Comparison of ENCODE assay signal across 10 cellular contexts in genomic region chr5:44389410-44389879, GRCh38. TPM values are rescaled to one million over a fixed set of nuclear protein-coding genes. Genes with fewer than 3 reads are reported as not detected.
DNase-seq lines count a peak whose midpoint lies in the region; ATAC-seq and TF ChIP-seq lines count a peak whose summit lies in the region.
"Had no signal": no experiment of that assay in that cellular context is flagged by ENCODE, and none has a peak within 500 bp of the region (broad histone marks: within the 10 kb centered on the region; RNA-seq: fewer than 3 reads in every experiment).

TSS of gene FGF10 (minus strand) at chr5:44389420. CDS start at chr5:44388682, 738 bp downstream.

- no peaks in the 10 kb centered on the region for H3K27me3 ChIP-seq in MM.1S (replicated peaks; ENCODE audit: insufficient read depth, low read length)
- H3K27me3 ChIP-seq in liver (ENCODE audit: control insufficient read depth in 4 of 4, insufficient read depth in 4 of 4, low read length in 3 of 4), result peaks cover 0 to 30% (median 3%) of the 10 kb centered on the region in 4 donors
- no peaks in the 10 kb centered on the region for H3K27me3 ChIP-seq in thoracic aorta (replicated peaks; ENCODE audit: insufficient read depth)

- peak within 1 kb of the TSS in 3 of 5 experiments; percentile 78 to 85 (median 84) for H3K27ac Mint-ChIP-seq in brain
- H3K27ac Mint-ChIP-seq in stimulated activated memory B cell treated with anti-CD40 and anti-IgM and Interleukin-4, amounts not matched to agents 10 μg/mL and 1 μg/mL and 100 μg/mL, for 72 hours, result no peak within 1 kb of the TSS
- H3K27ac Mint-ChIP-seq: stimulated activated naive CD8-positive, alpha-beta T cell treated with anti-CD3 and anti-CD28 coated beads, Interleukin-15, Interleukin-2, amounts not matched to agents 100 ng/mL and 50 ng/mL, for 24 hours had no signal

- H2AFZ ChIP-seq in MM.1S (ENCODE audit: low read length), result peak within 1 kb of the TSS; percentile 59

- TF ChIP-seq RAD21 in liver (IDR thresholded peaks at IDR 0.05), result no peak

- H3K36me3 ChIP-seq in MM.1S (replicated peaks; ENCODE audit: insufficient read depth, low read length) (no peaks in the 10 kb centered on the region), liver (ENCODE audit: control insufficient read depth in 4 of 4, insufficient read depth in 3 of 4, low read depth in 1 of 4, low read length in 3 of 4) (no peaks in the 10 kb centered on the region), thoracic aorta (no peaks in the 10 kb centered on the region)

- peak within 1 kb of the TSS; percentile 90 to 96 (median 92) for H3K4me3 Mint-ChIP-seq in brain
- H3K4me3 Mint-ChIP-seq in stimulated activated memory B cell treated with anti-CD40 and anti-IgM and Interleukin-4, amounts not matched to agents 10 μg/mL and 1 μg/mL and 100 μg/mL, for 72 hours, result no peak within 1 kb of the TSS
- H3K4me3 Mint-ChIP-seq: stimulated activated naive CD8-positive, alpha-beta T cell treated with anti-CD3 and anti-CD28 coated beads, Interleukin-15, Interleukin-2, amounts not matched to agents 100 ng/mL and 50 ng/mL, for 24 hours had no signal

- H3K4me1 Mint-ChIP-seq in brain, result peaks cover 45% of the 10 kb centered on the region
- peaks cover 11% of the 10 kb centered on the region for H3K4me1 Mint-ChIP-seq in stimulated activated memory B cell treated with anti-CD40 and anti-IgM and Interleukin-4, amounts not matched to agents 10 μg/mL and 1 μg/mL and 100 μg/mL, for 72 hours

- no peak for ATAC-seq in thoracic aorta (ENCODE audit: insufficient number of reproducible peaks, low FRiP score, low read depth)
- ATAC-seq in stimulated activated memory B cell treated with anti-CD40 and anti-IgM and Interleukin-4, amounts not matched to agents 10 μg/mL and 1 μg/mL and 100 μg/mL, for 72 hours, result no peak

- no peaks in the 10 kb centered on the region for H3K9me3 Mint-ChIP-seq in brain
- H3K9me3 Mint-ChIP-seq in stimulated activated memory B cell treated with anti-CD40 and anti-IgM and Interleukin-4, amounts not matched to agents 10 μg/mL and 1 μg/mL and 100 μg/mL, for 72 hours, result no peaks in the 10 kb centered on the region
- H3K9me3 Mint-ChIP-seq: stimulated activated naive CD8-positive, alpha-beta T cell treated with anti-CD3 and anti-CD28 coated beads, Interleukin-15, Interleukin-2, amounts not matched to agents 100 ng/mL and 50 ng/mL, for 24 hours had no signal

- H3K9me3 ChIP-seq in MM.1S (replicated peaks; ENCODE audit: insufficient read depth, low read length) (no peaks in the 10 kb centered on the region), liver (ENCODE audit: control insufficient read depth in 4 of 4, low read length in 3 of 4) (no peaks in the 10 kb centered on the region), thoracic aorta (no peaks in the 10 kb centered on the region)

- H3K27me3 Mint-ChIP-seq in brain, result peaks cover 66% of the 10 kb centered on the region
- peaks cover 41% of the 10 kb centered on the region for H3K27me3 Mint-ChIP-seq in stimulated activated memory B cell treated with anti-CD40 and anti-IgM and Interleukin-4, amounts not matched to agents 10 μg/mL and 1 μg/mL and 100 μg/mL, for 72 hours

- no peaks in the 10 kb centered on the region for H3F3A ChIP-seq in MM.1S (ENCODE audit: insufficient read depth, low read length)

- H3K27ac ChIP-seq in MM.1S (ENCODE audit: low read length) (no peak within 1 kb of the TSS), liver (ENCODE audit: low read depth in 1 of 2, low read length in 2 of 2) (no peak within 1 kb of the TSS), thoracic aorta (no peak within 1 kb of the TSS)

- no peaks in the 10 kb centered on the region for H3K36me3 Mint-ChIP-seq in brain
- H3K36me3 Mint-ChIP-seq in stimulated activated memory B cell treated with anti-CD40 and anti-IgM and Interleukin-4, amounts not matched to agents 10 μg/mL and 1 μg/mL and 100 μg/mL, for 72 hours, result no peaks in the 10 kb centered on the region

- WGBS in liver, result 6% methylated on average over 26 of the region's 26 CpGs

- H3K4me1 ChIP-seq in MM.1S (ENCODE audit: low read length) (no peaks in the 10 kb centered on the region), liver (ENCODE audit: control insufficient read depth in 4 of 4, insufficient read depth in 4 of 4, low read length in 3 of 4) (peaks cover 5 to 22% (median 14%) of the 10 kb centered on the region in 4 donors), thoracic aorta (ENCODE audit: control insufficient read depth in 1 of 2, low read depth in 2 of 2) (peaks cover 0 to 5% of the 10 kb centered on the region in 2 donors)

- H3K79me2 ChIP-seq in MM.1S (ENCODE audit: low read length), result no peaks in the 10 kb centered on the region

- peak; percentile 33 for DNase-seq in MM.1S
- DNase-seq in thoracic aorta (ENCODE audit: low spot score), result no peak
- DNase-seq in DMS114 treated with DMSO at 0.1 percent for 48 hours (lab: John Stamatoyannopoulos, UW; ENCODE audit: unreplicated experiment), result no peak
- no peak for DNase-seq in T-helper 9 cell
- no peak for DNase-seq in NCI-H128 (lab: John Stamatoyannopoulos, UW; ENCODE audit: unreplicated experiment)

- H3K4me2 ChIP-seq in MM.1S (ENCODE audit: low read depth, low read length), result peak within 1 kb of the TSS; percentile 58

- H3K4me3 ChIP-seq in MM.1S (ENCODE audit: low read length) (peak within 1 kb of the TSS; percentile 58), liver (ENCODE audit: low read depth in 1 of 3, low read length in 3 of 3) (peak within 1 kb of the TSS in 2 of 3 donors; percentile 27 to 35), thoracic aorta (peak within 1 kb of the TSS; percentile 78)

- no peaks in the 10 kb centered on the region for H4K20me1 ChIP-seq in MM.1S (ENCODE audit: insufficient read depth, low read length)

- H3K9me2 ChIP-seq in MM.1S (replicated peaks; ENCODE audit: insufficient read depth, low read length), result no peaks in the 10 kb centered on the region

- TF ChIP-seq CTCF in MM.1S (IDR thresholded peaks at IDR 0.05; ENCODE audit: low read length) (no peak), brain (conservative IDR thresholded peaks at IDR 0.05) (no peak), liver (IDR thresholded peaks at IDR 0.05; ENCODE audit: low read depth, low read length, missing input control) (no peak), thoracic aorta (IDR thresholded peaks at IDR 0.05) (no peak)

- no peak within 1 kb of the TSS; the same call in 1 of the 2 replicates for H3K9ac ChIP-seq in MM.1S (ENCODE audit: low read length)
- H3K9ac ChIP-seq in liver (ENCODE audit: low read depth in 1 of 2, low read length in 2 of 2), result no peak within 1 kb of the TSS

TF ChIP-seq in liver, 16 proteins besides CTCF, POLR2A, EP300 and RAD21:
- no peak for TF ChIP-seq YY1 (IDR thresholded peaks at IDR 0.05)
- no peak for TF ChIP-seq GABPA (IDR thresholded peaks at IDR 0.05 in 1 of 2, conservative IDR thresholded peaks at IDR 0.05 in 1 of 2)
- TF ChIP-seq EGR1 (IDR thresholded peaks at IDR 0.05; ENCODE audit: low read depth in 2 of 2), result no peak
- TF ChIP-seq JUND (IDR thresholded peaks at IDR 0.05), result no peak
- TF ChIP-seq, protein P1, sequence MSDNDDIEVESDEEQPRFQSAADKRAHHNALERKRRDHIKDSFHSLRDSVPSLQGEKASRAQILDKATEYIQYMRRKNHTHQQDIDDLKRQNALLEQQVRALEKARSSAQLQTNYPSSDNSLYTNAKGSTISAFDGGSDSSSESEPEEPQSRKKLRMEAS (IDR thresholded peaks at IDR 0.05), result no peak
- TF ChIP-seq, protein P2, sequence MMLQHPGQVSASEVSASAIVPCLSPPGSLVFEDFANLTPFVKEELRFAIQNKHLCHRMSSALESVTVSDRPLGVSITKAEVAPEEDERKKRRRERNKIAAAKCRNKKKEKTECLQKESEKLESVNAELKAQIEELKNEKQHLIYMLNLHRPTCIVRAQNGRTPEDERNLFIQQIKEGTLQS (IDR thresholded peaks at IDR 0.05), result no peak
- TF ChIP-seq, protein P3, sequence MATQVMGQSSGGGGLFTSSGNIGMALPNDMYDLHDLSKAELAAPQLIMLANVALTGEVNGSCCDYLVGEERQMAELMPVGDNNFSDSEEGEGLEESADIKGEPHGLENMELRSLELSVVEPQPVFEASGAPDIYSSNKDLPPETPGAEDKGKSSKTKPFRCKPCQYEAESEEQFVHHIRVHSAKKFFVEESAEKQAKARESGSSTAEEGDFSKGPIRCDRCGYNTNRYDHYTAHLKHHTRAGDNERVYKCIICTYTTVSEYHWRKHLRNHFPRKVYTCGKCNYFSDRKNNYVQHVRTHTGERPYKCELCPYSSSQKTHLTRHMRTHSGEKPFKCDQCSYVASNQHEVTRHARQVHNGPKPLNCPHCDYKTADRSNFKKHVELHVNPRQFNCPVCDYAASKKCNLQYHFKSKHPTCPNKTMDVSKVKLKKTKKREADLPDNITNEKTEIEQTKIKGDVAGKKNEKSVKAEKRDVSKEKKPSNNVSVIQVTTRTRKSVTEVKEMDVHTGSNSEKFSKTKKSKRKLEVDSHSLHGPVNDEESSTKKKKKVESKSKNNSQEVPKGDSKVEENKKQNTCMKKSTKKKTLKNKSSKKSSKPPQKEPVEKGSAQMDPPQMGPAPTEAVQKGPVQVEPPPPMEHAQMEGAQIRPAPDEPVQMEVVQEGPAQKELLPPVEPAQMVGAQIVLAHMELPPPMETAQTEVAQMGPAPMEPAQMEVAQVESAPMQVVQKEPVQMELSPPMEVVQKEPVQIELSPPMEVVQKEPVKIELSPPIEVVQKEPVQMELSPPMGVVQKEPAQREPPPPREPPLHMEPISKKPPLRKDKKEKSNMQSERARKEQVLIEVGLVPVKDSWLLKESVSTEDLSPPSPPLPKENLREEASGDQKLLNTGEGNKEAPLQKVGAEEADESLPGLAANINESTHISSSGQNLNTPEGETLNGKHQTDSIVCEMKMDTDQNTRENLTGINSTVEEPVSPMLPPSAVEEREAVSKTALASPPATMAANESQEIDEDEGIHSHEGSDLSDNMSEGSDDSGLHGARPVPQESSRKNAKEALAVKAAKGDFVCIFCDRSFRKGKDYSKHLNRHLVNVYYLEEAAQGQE (IDR thresholded peaks at IDR 0.05), result no peak
- TF ChIP-seq HNF4A (conservative IDR thresholded peaks at IDR 0.05), result no peak
- no peak for TF ChIP-seq FOXA2 (IDR thresholded peaks at IDR 0.05)
- TF ChIP-seq RXRA (IDR thresholded peaks at IDR 0.05), result no peak
- TF ChIP-seq HNF4G (IDR thresholded peaks at IDR 0.05), result no peak

RNA-seq across cellular contexts. Expression of gene FGF10, which starts in this region (rescaled TPM):
- not detected for polyA plus RNA-seq in brain (ENCODE audit: insufficient read depth, low read depth, low replicate concordance)
- total RNA-seq in liver, result under 1 TPM; 0.25 to 0.61 TPM
- polyA plus RNA-seq in liver, result under 1 TPM in 1 of 2 donors, not detected in 1; 0.12 TPM
- total RNA-seq in thoracic aorta, result 1 to 10 TPM; 6.0 to 8.8 TPM
- total RNA-seq: HT1080 had no signal

Comparison
In these comparisons a context has a peak if more than half of its experiments do, and no peak if none do; other contexts are left out.
1. RNA of gene FGF10 (total RNA-seq): 6.0 to 8.8 TPM in thoracic aorta; 0.25 to 0.61 TPM in liver; every median in the first group is over 4 times any median in the second.
2. Peak in every context shown above with its lines, with median percentiles within 50 percentile points of each other: H3K4me3 ChIP-seq.